ENCODE assay signal across 8 cellular contexts in the genomic region with DNA sequence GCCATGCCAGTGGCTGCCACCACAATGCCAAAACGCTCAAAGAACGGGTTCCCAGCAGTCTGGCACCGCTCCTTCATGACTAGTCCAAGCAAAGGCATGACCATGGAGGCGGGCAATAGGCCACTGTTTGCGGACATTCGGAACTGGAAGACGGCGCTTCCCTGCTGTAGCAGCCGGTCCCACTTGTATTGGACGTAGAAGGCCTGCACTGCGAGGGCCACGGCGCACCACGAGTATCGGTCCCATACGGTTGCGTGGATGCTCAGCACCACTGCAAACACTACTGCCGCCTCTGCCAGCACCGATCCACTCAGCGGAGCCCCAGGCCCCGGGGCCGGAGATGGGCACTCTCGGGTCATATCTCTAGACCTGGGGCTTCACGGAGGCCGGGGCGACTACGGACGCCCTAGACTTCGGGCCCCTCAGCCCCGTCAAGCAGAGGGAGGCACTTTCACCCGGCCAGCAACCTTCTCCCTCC. TPM values are rescaled to one million over a fixed set of nuclear protein-coding genes. Genes with fewer than 3 reads are reported as not detected.
DNase-seq lines count a peak whose midpoint lies in the region; ATAC-seq and TF ChIP-seq lines count a peak whose summit lies in the region.

No MANE protein-coding gene starts in this region.

- no peaks in the 10 kb centered on the region for H3K27me3 ChIP-seq in esophagus squamous epithelium

- H3K4me1 ChIP-seq in esophagus squamous epithelium: peaks cover 9 to 72% (median 32%) of the 10 kb centered on the region in 3 donors

- H3K4me3 Mint-ChIP-seq in activated T-cell treated with anti-CD3 and anti-CD28 coated beads, Interleukin-2, amount 50 U/mL, for 24 hours: peak overlapping the region; percentile 99
- peak overlapping the region; percentile 90 to 99 (median 98) for H3K4me3 Mint-ChIP-seq in naive B cell

- 7 to 11% methylated on average over 8 to 18 of the region's 31 CpGs for WGBS in esophagus squamous epithelium, 2 donors

- no peaks in the 10 kb centered on the region for H3K9me3 Mint-ChIP-seq in activated T-cell treated with anti-CD3 and anti-CD28 coated beads, Interleukin-2, amount 50 U/mL, for 24 hours
- H3K9me3 Mint-ChIP-seq in naive B cell: no peaks in the 10 kb centered on the region

- peaks cover 0 to 67% (median 0%) of the 10 kb centered on the region in 3 donors for H3K36me3 ChIP-seq in esophagus squamous epithelium

- intact Hi-C loops in esophagus squamous epithelium (cut with DNase I): no loop called here

- peaks cover 69% of the 10 kb centered on the region for H3K36me3 Mint-ChIP-seq in activated T-cell treated with anti-CD3 and anti-CD28 coated beads, Interleukin-2, amount 50 U/mL, for 24 hours (ENCODE audit: low read depth)
- no peaks in the 10 kb centered on the region for H3K36me3 Mint-ChIP-seq in naive B cell

- peak overlapping the region; percentile 75 to 98 (median 88) for H3K4me3 ChIP-seq in esophagus squamous epithelium

- peak overlapping the region; percentile 100 for H3K27ac Mint-ChIP-seq in activated T-cell treated with anti-CD3 and anti-CD28 coated beads, Interleukin-2, amount 50 U/mL, for 24 hours
- peak overlapping the region; percentile 98 to 99 (median 99) for H3K27ac Mint-ChIP-seq in naive B cell

- peaks cover 27% of the 10 kb centered on the region for H3K4me1 Mint-ChIP-seq in activated T-cell treated with anti-CD3 and anti-CD28 coated beads, Interleukin-2, amount 50 U/mL, for 24 hours (ENCODE audit: low read depth)
- peaks cover 25 to 33% (median 28%) of the 10 kb centered on the region in 3 donors for H3K4me1 Mint-ChIP-seq in naive B cell

- H3K27me3 Mint-ChIP-seq in activated T-cell treated with anti-CD3 and anti-CD28 coated beads, Interleukin-2, amount 50 U/mL, for 24 hours: no peaks in the 10 kb centered on the region
- H3K27me3 Mint-ChIP-seq in naive B cell: no peaks in the 10 kb centered on the region

- TF ChIP-seq POLR2A in esophagus squamous epithelium (IDR thresholded peaks at IDR 0.05): no peak

- DNase-seq in activated T-cell treated with anti-CD3 and anti-CD28 coated beads, Interleukin-2, amount 50 U/mL, for 24 hours: no peak
- DNase-seq in activated T-cell treated with anti-CD3 and anti-CD28 coated beads, Interleukin-2, amount 50 U/mL, for 48 hours: no peak
- DNase-seq in activated CD4-positive, alpha-beta T cell treated with anti-CD3 and anti-CD28 coated beads for 48 hours: peak; percentile 39
- no peak for DNase-seq in esophagus squamous epithelium (lab: John Stamatoyannopoulos, UW)
- DNase-seq in naive B cell: no peak
- no peak for DNase-seq in SK-N-DZ (ENCODE audit: low spot score)
- DNase-seq in activated CD4-positive, CD25-positive, alpha-beta regulatory T cell treated with anti-CD3 and anti-CD28 coated beads, Interleukin-2, amount 50 U/mL, for 72 hours: no peak

- no peaks in the 10 kb centered on the region for H3K9me3 ChIP-seq in esophagus squamous epithelium

- H3K27ac ChIP-seq in esophagus squamous epithelium: peak overlapping the region; percentile 95 to 98 (median 97)

- ATAC-seq in HG03135 (IDR thresholded peaks at IDR 0.05; ENCODE audit: unreplicated experiment): peak; percentile 26
- ATAC-seq in naive B cell (ENCODE audit: low read depth in 2 of 2): peak; percentile 1 to 3

- TF ChIP-seq CTCF in esophagus squamous epithelium (IDR thresholded peaks at IDR 0.05): no peak

RNA-seq across cellular contexts. Expression of a gene that starts 0.4 kb away (rescaled TPM):
- 10 to 100 TPM; 12.8 to 21.2 (median 16.2) TPM for total RNA-seq in esophagus squamous epithelium
- polyA plus RNA-seq in naive B cell (ENCODE audit: low read depth in 6 of 6): 10 to 100 TPM in 4 of 6 donors, 1 to 10 TPM in 2; 9.3 to 14.2 (median 10.4) TPM
- polyA plus RNA-seq in SK-N-DZ (2014; cell fraction: cytosol; rRNA removed): 12.6 and 15.4 TPM in 2 replicates
- polyA plus RNA-seq in SK-N-DZ (2014; cell fraction: nucleus; rRNA removed): 4.0 and 6.7 TPM in 2 replicates

RNA-seq across cellular contexts. Expression of a gene that starts 0.5 kb away (rescaled TPM):
- 10 to 100 TPM; 61.0 to 78.6 (median 67.1) TPM for total RNA-seq in esophagus squamous epithelium
- polyA plus RNA-seq in naive B cell (ENCODE audit: low read depth in 6 of 6): 10 to 100 TPM; 20.2 to 30.2 (median 24.7) TPM
- polyA plus RNA-seq in SK-N-DZ (2014; cell fraction: cytosol; rRNA removed): 48.6 and 61.0 TPM in 2 replicates
- 70.0 and 146 TPM in 2 replicates for polyA plus RNA-seq in SK-N-DZ (2014; cell fraction: nucleus; rRNA removed)

RNA-seq across cellular contexts. Expression of a gene that starts 26.2 kb away (rescaled TPM):
- 10 to 100 TPM in 3 of 4 donors, 1 to 10 TPM in 1; 3.7 to 34.0 (median 23.0) TPM for total RNA-seq in esophagus squamous epithelium
- polyA plus RNA-seq in naive B cell (ENCODE audit: low read depth in 6 of 6): under 1 TPM in 2 of 6 donors, not detected in 4; 0.34 to 0.39 TPM
- polyA plus RNA-seq in SK-N-DZ (2014; cell fraction: cytosol; rRNA removed): 57.6 and 72.8 TPM in 2 replicates
- polyA plus RNA-seq in SK-N-DZ (2014; cell fraction: nucleus; rRNA removed): 69.4 and 85.5 TPM in 2 replicates
